ENCODE assay signal across 8 cellular contexts in genomic region chr1:94522304-94522703, GRCh38. TPM values are rescaled to one million over a fixed set of nuclear protein-coding genes. Genes with fewer than 3 reads are reported as not detected.
DNase-seq lines count a peak whose midpoint lies in the region; ATAC-seq, FAIRE-seq and TF ChIP-seq lines count a peak whose summit lies in the region.

No MANE protein-coding gene starts in this region.

- in situ Hi-C loops in SK-MEL-5 (cut with HindIII; ENCODE audit: low pct_unique_long_range_greater_than_20kb, low sequenced_read_pairs) = no loop called here

- WGBS in A549 (ENCODE audit: missing lambda C conversion rate) = 63% methylated on average over 4 of the region's 4 CpGs
- WGBS in right cardiac atrium = 17% methylated on average over 4 of the region's 4 CpGs
- WGBS in aorta, 2 donors = 13 to 17% methylated on average over 4 of the region's 4 CpGs

- DNase-seq in A549 (ENCODE audit: low read depth in 1 of 2, low spot score in 1 of 2) (peak in 1 of 2 experiments; percentile 41), H54 (ENCODE audit: insufficient read length, low spot score) (no peak), SK-MEL-5 (ENCODE audit: low read depth, low spot score) (peak; percentile 62), right cardiac atrium (no peak), aorta (no peak), vagina (ENCODE audit: extremely low spot score in 2 of 2) (no peak), NCI-H446 treated with DMSO at 0.1 percent for 48 hours (lab: John Stamatoyannopoulos, UW) (no peak)

- H3K4me1 ChIP-seq in A549 (no peaks in the 10 kb centered on the region), right cardiac atrium (ENCODE audit: control insufficient read depth, insufficient read depth, low read length) (no peaks in the 10 kb centered on the region), aorta (ENCODE audit: control insufficient read depth in 1 of 2, insufficient read depth in 2 of 2, low read length in 2 of 2) (peaks cover 0 to under 1% of the 10 kb centered on the region in 2 donors), vagina (peaks cover under 1% of the 10 kb centered on the region)

- TF ChIP-seq RAD21 in A549 (conservative IDR thresholded peaks at IDR 0.05 in 1 of 2, IDR thresholded peaks at IDR 0.05 in 1 of 2) = peak; percentile 64 to 65

- FAIRE-seq in A549 (lab: Jason Lieb, UNC) (no peak), H54 (lab: Jason Lieb, UNC) (peak; percentile 79)

- no peak for TF ChIP-seq POLR2A in A549 (IDR thresholded peaks at IDR 0.05; ENCODE audit: low read length)
- no peak for TF ChIP-seq POLR2A in H54 (IDR thresholded peaks at IDR 0.05; ENCODE audit: low read depth, low read length)
- TF ChIP-seq POLR2A in vagina (IDR thresholded peaks at IDR 0.05) = no peak

- H3K27ac ChIP-seq in A549 (no peak overlapping the region), right cardiac atrium (ENCODE audit: low read length) (no peak overlapping the region), aorta (ENCODE audit: low read depth in 1 of 2, low read length in 2 of 2) (no peak overlapping the region), vagina (no peak overlapping the region)

- CTCF ChIA-PET in A549 (lab: Yijun Ruan, JAX) = interaction anchor here (0.9 to 7.0 kb wide), 5 partner anchors 114 to 306 kb away, joined by 3 to 75 read pairs (median 5); no protein-coding TSS in a partner anchor

- H3K36me3 ChIP-seq in aorta (ENCODE audit: control insufficient read depth in 1 of 2, insufficient read depth in 2 of 2, low read length in 1 of 2) (no peaks in the 10 kb centered on the region), vagina (peaks cover 0 to 8% of the 10 kb centered on the region in 2 donors)

- no peak overlapping the region for H3K4me3 ChIP-seq in A549
- no peak overlapping the region for H3K4me3 ChIP-seq in right cardiac atrium (ENCODE audit: low read length)
- H3K4me3 ChIP-seq in aorta (ENCODE audit: low read length in 2 of 2) = no peak overlapping the region
- H3K4me3 ChIP-seq in vagina = no peak overlapping the region

- peak; percentile 45 for TF ChIP-seq CTCF in A549 (IDR thresholded peaks at IDR 0.05)
- TF ChIP-seq CTCF in vagina (IDR thresholded peaks at IDR 0.05) = peak in 1 of 3 experiments; percentile 17

- TF ChIP-seq EP300 in A549 (IDR thresholded peaks at IDR 0.05) = no peak

- intact Hi-C loops in right cardiac atrium (cut with DNase I) = loop anchor here (5.0 to 10.0 kb wide), 3 partner anchors 75 to 285 kb away; no protein-coding TSS in a partner anchor
- intact Hi-C loops in aorta (cut with DNase I) = loop anchor here (2.0 to 10.0 kb wide), 4 partner anchors 75 to 522 kb away; no protein-coding TSS in a partner anchor
- intact Hi-C loops in vagina (cut with DNase I) = no loop called here

- POLR2A ChIA-PET in A549 (lab: Yijun Ruan, JAX) = interaction anchor here (0.6 kb wide), 1 partner anchor 78 kb away, joined by 3 read pairs; no protein-coding TSS in a partner anchor

- no peaks in the 10 kb centered on the region for H3K9me3 ChIP-seq in A549
- no peaks in the 10 kb centered on the region for H3K9me3 ChIP-seq in right cardiac atrium (ENCODE audit: control insufficient read depth, low read length)
- no peaks in the 10 kb centered on the region for H3K9me3 ChIP-seq in aorta (ENCODE audit: control insufficient read depth, low read length)
- no peaks in the 10 kb centered on the region for H3K9me3 ChIP-seq in vagina

- ATAC-seq in A549 (peak in 1 of 2 experiments; percentile 38; a peak in 1 of 6 replicates), right cardiac atrium (peak; percentile 60 to 61), aorta (ENCODE audit: low FRiP score) (peak; percentile 65), GM18873 (IDR thresholded peaks at IDR 0.05; ENCODE audit: low FRiP score, unreplicated experiment) (no peak)

- no peak overlapping the region for H3K4me2 ChIP-seq in A549

- no peaks in the 10 kb centered on the region for H3K27me3 ChIP-seq in right cardiac atrium (ENCODE audit: control insufficient read depth, insufficient read depth)
- no peaks in the 10 kb centered on the region for H3K27me3 ChIP-seq in aorta (ENCODE audit: control insufficient read depth in 1 of 2, insufficient read depth in 2 of 2, low read length in 1 of 2)
- no peaks in the 10 kb centered on the region for H3K27me3 ChIP-seq in vagina

TF ChIP-seq in A549, 52 proteins besides CTCF, POLR2A, EP300 and RAD21:
- no peak for TF ChIP-seq HOXA7 (CRISPR knock-in tag; IDR thresholded peaks at IDR 0.05)
- no peak for TF ChIP-seq E2F6 (IDR thresholded peaks at IDR 0.05; ENCODE audit: borderline replicate concordance, low read depth)
- peak; percentile 56 for TF ChIP-seq SMC3 (IDR thresholded peaks at IDR 0.05)

RNA-seq across cellular contexts. Expression of gene F3, which starts 19.3 kb away (rescaled TPM):
- polyA plus RNA-seq in A549 (2011; rRNA removed) = 2.6 and 3.2 TPM in 2 replicates
- 1.5 and 2.2 TPM in 2 replicates for polyA plus RNA-seq in A549 (2012; cell fraction: cytosol; rRNA removed)
- polyA plus RNA-seq in A549 (2012; cell fraction: nucleus; rRNA removed) = 1.2 and 2.9 TPM in 2 replicates
- 4.4 to 5.8 TPM (median 5.8 TPM) in 3 replicates for polyA plus RNA-seq in A549 (2017; fragmentation: RNase III; extraction: RNeasy Plus Mini Kit Qiagen cat#74134 plus additional on column Dnase treatment)
- 3.1 and 3.7 TPM in 2 replicates for polyA minus RNA-seq in A549 (2011; rRNA and poly(A)+ RNA removed)
- 3.0 and 5.1 TPM in 2 replicates for total RNA-seq in SK-MEL-5 (2014; rRNA removed; shearing (Covaris generic))
- polyA plus RNA-seq in SK-MEL-5 (2015; cell fraction: cytosol; rRNA removed) = 5.1 and 5.4 TPM in 2 replicates
- 4.0 and 6.2 TPM in 2 replicates for polyA plus RNA-seq in SK-MEL-5 (2015; cell fraction: nucleus; rRNA removed)
- total RNA-seq in right cardiac atrium = 10 to 100 TPM; 18.8 to 26.4 (median 20.0) TPM
- 16.7 TPM for polyA plus RNA-seq in right cardiac atrium
- total RNA-seq in aorta = 10 to 100 TPM; 33.3 to 40.0 TPM
- polyA plus RNA-seq in aorta = 1 to 10 TPM; 7.8 to 8.3 TPM
- 63.6 TPM for total RNA-seq in vagina
